ENCODE assay signal across 13 cellular contexts in the genomic region with DNA sequence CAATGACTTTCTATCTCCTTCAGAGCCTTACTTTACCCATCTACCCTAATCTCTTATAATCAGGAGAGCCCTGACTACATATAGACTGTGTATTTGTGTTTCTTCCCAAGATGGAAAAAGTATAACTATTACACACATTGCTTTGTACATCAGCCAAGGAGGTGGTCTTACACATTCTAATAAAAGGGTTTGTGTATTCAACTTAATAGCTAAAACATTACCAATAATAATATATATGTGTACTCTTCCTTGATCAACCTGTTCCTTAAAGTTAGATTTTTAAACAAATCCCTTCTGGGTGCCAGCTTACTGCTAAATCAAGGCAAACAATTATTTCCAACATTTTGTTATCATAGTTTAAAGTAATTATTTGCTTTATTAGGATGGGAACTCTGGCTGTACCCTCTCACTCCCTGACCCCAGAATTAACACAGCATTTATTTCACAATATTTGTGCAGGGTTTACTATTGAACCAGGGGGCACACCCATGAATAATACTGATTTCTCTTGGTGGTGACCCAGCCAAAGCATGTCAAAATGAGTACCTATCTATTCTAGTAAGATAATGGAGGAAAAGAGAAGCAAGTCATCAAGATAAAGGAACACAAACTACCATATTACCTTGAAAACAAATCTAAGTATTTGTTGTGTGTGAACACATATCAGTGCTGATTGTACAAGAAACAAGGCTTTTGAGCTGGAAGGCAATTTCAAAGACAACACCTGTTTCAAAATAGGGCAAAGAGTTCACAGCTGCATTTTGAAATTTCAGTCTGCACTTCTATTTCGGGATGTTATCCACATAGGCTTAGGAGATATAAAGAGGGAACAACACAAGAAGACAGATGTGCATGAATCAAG. TPM values are rescaled to one million over a fixed set of nuclear protein-coding genes. Genes with fewer than 3 reads are reported as not detected.
DNase-seq lines count a peak whose midpoint lies in the region; ATAC-seq and TF ChIP-seq lines count a peak whose summit lies in the region.
"Had no signal": no experiment of that assay in that cellular context is flagged by ENCODE, and none has a peak within 500 bp of the region (broad histone marks: within the 10 kb centered on the region; RNA-seq: fewer than 3 reads in every experiment).

No MANE protein-coding gene starts in this region.

- H3K9me3 Mint-ChIP-seq in stimulated activated effector memory CD8-positive, alpha-beta T cell treated with anti-CD3 and anti-CD28 coated beads, Interleukin-12 subunit alpha, Interleukin-12 subunit beta, amount 100 ng/mL, for 72 hours = no peaks in the 10 kb centered on the region
- H3K9me3 Mint-ChIP-seq: CD4-positive, CD25-positive, alpha-beta regulatory T cell; GM23338 had no signal

- H3K27ac Mint-ChIP-seq in stimulated activated effector memory CD8-positive, alpha-beta T cell treated with anti-CD3 and anti-CD28 coated beads, Interleukin-12 subunit alpha, Interleukin-12 subunit beta, amount 100 ng/mL, for 72 hours = peak overlapping the region; percentile 72

- H3K9me3 ChIP-seq in SK-N-SH (no peaks in the 10 kb centered on the region), right atrium auricular region (no peaks in the 10 kb centered on the region)
- H3K9me3 ChIP-seq: Caco-2 had no signal

- H3K27ac ChIP-seq in SK-N-SH (ENCODE audit: low read depth in 2 of 2, low read length in 1 of 2) (no peak overlapping the region), dorsolateral prefrontal cortex (peak overlapping the region in 52 of 59 donors; percentile 3 to 75 (median 52)), right atrium auricular region (peak overlapping the region in 1 of 2 donors; percentile 29)

- H3K4me1 ChIP-seq in SK-N-SH (ENCODE audit: control insufficient read depth in 1 of 2, insufficient read depth in 2 of 2, low read depth in 1 of 2, low read length in 1 of 2) (no peaks in the 10 kb centered on the region; a peak in 1 of 4 replicates), right atrium auricular region (peaks cover 0 to 17% of the 10 kb centered on the region in 2 donors)

- H2AFZ ChIP-seq in SK-N-SH (ENCODE audit: low read depth) = no peak overlapping the region
- H2AFZ ChIP-seq: GM23338 had no signal

- intact Hi-C loops in dorsolateral prefrontal cortex (cut with DNase I) = loop anchor here (1.0 to 5.0 kb wide), 4 partner anchors 37 to 118 kb away; no protein-coding TSS in a partner anchor

- no peak for TF ChIP-seq EP300 in SK-N-SH (IDR thresholded peaks at IDR 0.05; ENCODE audit: borderline replicate concordance in 1 of 2, low read depth in 1 of 2, low read length in 1 of 2)

- no peaks in the 10 kb centered on the region for H3K79me2 ChIP-seq in SK-N-SH (ENCODE audit: insufficient read depth)

- CTCF ChIA-PET in SK-N-SH (lab: Yijun Ruan, JAX) = interaction anchor here (0.7 to 10.0 kb wide), 31 partner anchors 10 to 369 kb away, joined by 3 to 367 read pairs (median 7); a partner anchor contains a TSS

- H3K27me3 ChIP-seq in SK-N-SH (ENCODE audit: insufficient read depth) = no peaks in the 10 kb centered on the region
- H3K27me3 ChIP-seq in dorsolateral prefrontal cortex = no peaks in the 10 kb centered on the region
- no peaks in the 10 kb centered on the region for H3K27me3 ChIP-seq in right atrium auricular region

- H3K4me3 ChIP-seq in SK-N-SH (ENCODE audit: low read depth in 2 of 2, low read length in 1 of 2) (no peak overlapping the region), LNCaP clone FGC (ENCODE audit: low read depth, low read length) (no peak overlapping the region), dorsolateral prefrontal cortex (no peak overlapping the region), right atrium auricular region (no peak overlapping the region)
- H3K4me3 ChIP-seq: GM23338 had no signal

- no peak for ATAC-seq in SK-N-SH treated with all-trans-retinoic acid at 6 μM for 48 hours
- no peak for ATAC-seq in stimulated activated effector memory CD8-positive, alpha-beta T cell treated with anti-CD3 and anti-CD28 coated beads, Interleukin-12 subunit alpha, Interleukin-12 subunit beta, amount 100 ng/mL, for 72 hours

- TF ChIP-seq CTCF in SK-N-SH (IDR thresholded peaks at IDR 0.05) (no peak), LNCaP clone FGC (IDR thresholded peaks at IDR 0.05; ENCODE audit: control insufficient read depth, extremely low read depth, insufficient read depth) (no peak), dorsolateral prefrontal cortex (IDR thresholded peaks at IDR 0.05 in 54 of 56, conservative IDR thresholded peaks at IDR 0.05 in 2 of 56; ENCODE audit: low read depth in 1 of 56, partially characterized antibody in 56 of 56) (no peak), right atrium auricular region (IDR thresholded peaks at IDR 0.05) (no peak)

- no peak overlapping the region for H3K9ac ChIP-seq in SK-N-SH

- no peak overlapping the region for H3K4me2 ChIP-seq in SK-N-SH
- H3K4me2 ChIP-seq: GM23338 had no signal

- peaks cover 13% of the 10 kb centered on the region for H3K4me1 Mint-ChIP-seq in stimulated activated effector memory CD8-positive, alpha-beta T cell treated with anti-CD3 and anti-CD28 coated beads, Interleukin-12 subunit alpha, Interleukin-12 subunit beta, amount 100 ng/mL, for 72 hours

- WGBS in SK-N-SH (ENCODE audit: low lambda C conversion rate) = 73% methylated on average over 1 of the region's 1 CpG

- H3K9me2 ChIP-seq in SK-N-SH = no peaks in the 10 kb centered on the region

- peaks cover 59% of the 10 kb centered on the region for H3K36me3 Mint-ChIP-seq in stimulated activated effector memory CD8-positive, alpha-beta T cell treated with anti-CD3 and anti-CD28 coated beads, Interleukin-12 subunit alpha, Interleukin-12 subunit beta, amount 100 ng/mL, for 72 hours

- no peaks in the 10 kb centered on the region; the same call in 1 of the 2 replicates for H4K20me1 ChIP-seq in SK-N-SH (ENCODE audit: insufficient read depth)

- H3F3A ChIP-seq in SK-N-SH (replicated peaks; ENCODE audit: insufficient read depth) = peaks cover 36% of the 10 kb centered on the region

- H3K36me3 ChIP-seq in SK-N-SH (replicated peaks in 1 of 2; ENCODE audit: control insufficient read depth in 1 of 2, insufficient read depth in 2 of 2, low read length in 1 of 2) (peaks cover 46 to 62% of the 10 kb centered on the region in 2 experiments), right atrium auricular region (peaks cover 6% of the 10 kb centered on the region)

- no peak for TF ChIP-seq RAD21 in SK-N-SH (IDR thresholded peaks at IDR 0.05; ENCODE audit: low read length)

- POLR2A ChIA-PET in SK-N-SH (lab: Yijun Ruan, JAX) = no interaction called here

- DNase-seq in SK-N-SH = no peak
- DNase-seq in LNCaP clone FGC (ENCODE audit: low read depth) = peak; percentile 93
- DNase-seq in dorsolateral prefrontal cortex = no peak
- DNase-seq in stimulated activated effector memory CD8-positive, alpha-beta T cell treated with anti-CD3 and anti-CD28 coated beads, Interleukin-12 subunit alpha, Interleukin-12 subunit beta, amount 100 ng/mL, for 72 hours (ENCODE audit: low spot score in 2 of 2) = no peak
- no peak for DNase-seq in right atrium auricular region (ENCODE audit: low spot score)
- no peak for DNase-seq in activated T-cell treated with anti-CD3 and anti-CD28 coated beads, Interleukin-2, amount 50 U/mL, for 48 hours
- DNase-seq in OCI-M1 (lab: John Stamatoyannopoulos, UW) = no peak
- DNase-seq: 8988T had no signal

- H3K4me3 Mint-ChIP-seq in stimulated activated effector memory CD8-positive, alpha-beta T cell treated with anti-CD3 and anti-CD28 coated beads, Interleukin-12 subunit alpha, Interleukin-12 subunit beta, amount 100 ng/mL, for 72 hours = no peak overlapping the region
- H3K4me3 Mint-ChIP-seq: B cell; CD4-positive, CD25-positive, alpha-beta regulatory T cell; GM23338 had no signal

TF ChIP-seq in SK-N-SH treated with all-trans-retinoic acid at 6 μM for 48 hours, 23 proteins besides CTCF, POLR2A, EP300 and RAD21 (continues in another document):
- TF ChIP-seq, protein P1, sequence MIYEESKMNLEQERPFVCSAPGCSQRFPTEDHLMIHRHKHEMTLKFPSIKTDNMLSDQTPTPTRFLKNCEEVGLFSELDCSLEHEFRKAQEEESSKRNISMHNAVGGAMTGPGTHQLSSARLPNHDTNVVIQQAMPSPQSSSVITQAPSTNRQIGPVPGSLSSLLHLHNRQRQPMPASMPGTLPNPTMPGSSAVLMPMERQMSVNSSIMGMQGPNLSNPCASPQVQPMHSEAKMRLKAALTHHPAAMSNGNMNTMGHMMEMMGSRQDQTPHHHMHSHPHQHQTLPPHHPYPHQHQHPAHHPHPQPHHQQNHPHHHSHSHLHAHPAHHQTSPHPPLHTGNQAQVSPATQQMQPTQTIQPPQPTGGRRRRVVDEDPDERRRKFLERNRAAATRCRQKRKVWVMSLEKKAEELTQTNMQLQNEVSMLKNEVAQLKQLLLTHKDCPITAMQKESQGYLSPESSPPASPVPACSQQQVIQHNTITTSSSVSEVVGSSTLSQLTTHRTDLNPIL (CRISPR knock-in tag; IDR thresholded peaks at IDR 0.05; ENCODE audit: low read depth) = no peak
- no peak for TF ChIP-seq BACH2 (CRISPR knock-in tag; IDR thresholded peaks at IDR 0.05; ENCODE audit: borderline replicate concordance)
- no peak for TF ChIP-seq ZNF565 (CRISPR knock-in tag; conservative IDR thresholded peaks at IDR 0.05; ENCODE audit: low read depth)

TF ChIP-seq in SK-N-SH, 30 proteins besides CTCF, POLR2A, EP300 and RAD21 (continues in another document):
- TF ChIP-seq FOSL2 (IDR thresholded peaks at IDR 0.05; ENCODE audit: borderline replicate concordance, low read depth) = no peak

RNA-seq across cellular contexts. Expression of a gene that starts 30.1 kb away (rescaled TPM):
- polyA plus RNA-seq in SK-N-SH (2012; rRNA removed) = 4.6 and 4.7 TPM in 2 replicates
- polyA plus RNA-seq in SK-N-SH (2012; cell fraction: cytosol; rRNA removed) = 2.3 and 3.6 TPM in 2 replicates
- polyA plus RNA-seq in SK-N-SH (2012; cell fraction: nucleus; rRNA removed) = 5.8 and 6.0 TPM in 2 replicates
- total RNA-seq in dorsolateral prefrontal cortex (10 to 100 TPM in 88 of 120 experiments, 1 to 10 TPM in 32; 2.2 to 82.8 (median 15.0) TPM), right atrium auricular region (1 to 10 TPM; 2.6 to 2.7 TPM)
- polyA plus RNA-seq: CD4-positive, CD25-positive, alpha-beta regulatory T cell had no signal

RNA-seq across cellular contexts. Expression of a gene that starts 39.5 kb away (rescaled TPM):
- polyA plus RNA-seq in SK-N-SH (2012; rRNA removed) = 25.4 and 35.3 TPM in 2 replicates
- polyA plus RNA-seq in SK-N-SH (2012; cell fraction: cytosol; rRNA removed) = 46.4 and 53.5 TPM in 2 replicates
- polyA plus RNA-seq in SK-N-SH (2012; cell fraction: nucleus; rRNA removed) = 5.6 and 15.0 TPM in 2 replicates
- total RNA-seq in dorsolateral prefrontal cortex (100 to 1,000 TPM; 124 to 316 (median 225) TPM), right atrium auricular region (100 to 1,000 TPM; 109 to 128 TPM)

Comparison
In these comparisons a context has a peak if more than half of its experiments do, and no peak if none do; other contexts are left out.
1. H3K27ac ChIP-seq: peak in dorsolateral prefrontal cortex (52 of 59); none in SK-N-SH (0 of 2).